In the genomic region with DNA sequence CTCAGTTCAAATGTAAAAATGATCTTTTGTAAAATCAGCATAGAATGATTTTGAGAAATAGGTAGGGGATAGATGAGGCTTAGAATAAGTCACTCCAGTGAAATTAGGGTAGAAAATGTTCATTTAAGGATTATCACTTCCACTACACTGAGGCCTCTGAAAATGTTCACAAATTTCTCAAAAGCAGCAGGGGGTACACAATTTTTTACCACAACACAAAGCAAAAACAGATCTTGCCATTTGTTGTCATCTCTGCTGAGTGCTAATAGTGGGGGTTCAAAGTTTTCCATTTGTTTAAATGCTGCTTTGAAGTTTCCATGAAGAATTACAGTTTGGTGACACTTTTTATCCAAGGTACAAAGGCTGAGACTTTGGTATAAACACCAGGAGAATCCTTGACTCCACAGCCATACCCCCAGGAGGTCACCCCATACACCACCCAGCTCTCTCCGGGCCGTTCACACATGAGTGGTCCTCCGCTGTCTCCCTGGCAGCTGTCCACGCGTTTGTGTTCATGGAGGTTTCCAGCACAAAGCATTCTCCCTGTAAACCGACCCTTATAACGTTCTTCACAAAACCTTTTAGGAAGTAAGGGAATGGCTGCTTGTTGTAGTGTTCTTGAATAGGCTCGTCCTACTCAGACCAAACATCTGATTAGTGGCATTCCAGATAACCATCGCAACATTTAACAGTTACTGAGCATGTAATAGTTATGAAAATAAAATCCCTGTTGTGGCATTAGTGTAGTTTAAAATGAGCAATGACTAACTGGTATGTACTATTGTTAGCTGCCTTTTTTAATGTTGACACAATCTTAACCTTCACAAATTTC, we compare ENCODE assay signal across 8 cellular contexts.
DNase-seq lines count a peak whose midpoint lies in the region; ATAC-seq and TF ChIP-seq lines count a peak whose summit lies in the region.

No MANE protein-coding gene starts in this region.

- no peak for ATAC-seq in activated T-cell treated with anti-CD3 and anti-CD28 coated beads, Interleukin-2, amount 50 U/mL, for 72 hours (replicated peaks in 1 of 2)
- no peak for ATAC-seq in lower lobe of right lung
- ATAC-seq in HG02571 (IDR thresholded peaks at IDR 0.05; ENCODE audit: unreplicated experiment) = no peak
- ATAC-seq in HG03097 (IDR thresholded peaks at IDR 0.05; ENCODE audit: low FRiP score, unreplicated experiment) = no peak

- peaks cover 43% of the 10 kb centered on the region for H3K4me1 ChIP-seq in lower lobe of right lung

- peak overlapping the region; percentile 91 for H3K27ac Mint-ChIP-seq in activated T-cell treated with anti-CD3 and anti-CD28 coated beads, Interleukin-2, amount 50 U/mL, for 72 hours

- no peaks in the 10 kb centered on the region for H3K27me3 ChIP-seq in HL-60 (ENCODE audit: insufficient read depth, poor library complexity, severe bottlenecking)
- no peaks in the 10 kb centered on the region for H3K27me3 ChIP-seq in lower lobe of right lung (ENCODE audit: low read depth)

- no peaks in the 10 kb centered on the region for H3K27me3 Mint-ChIP-seq in activated T-cell treated with anti-CD3 and anti-CD28 coated beads, Interleukin-2, amount 50 U/mL, for 72 hours (ENCODE audit: low read depth)

- DNase-seq in DMS 273 treated with DMSO at 0.1 percent for 48 hours (lab: John Stamatoyannopoulos, UW) (peak; percentile 12), HL-60 (ENCODE audit: low read depth in 1 of 2, low spot score in 1 of 2) (peak; percentile 7 to 31), lower lobe of right lung (no peak), NCI-H146 (lab: John Stamatoyannopoulos, UW) (no peak)
- DNase-seq in activated T-cell treated with anti-CD3 and anti-CD28 coated beads, Interleukin-2, amount 50 U/mL, for 72 hours = no peak
- no peak for DNase-seq in activated effector memory CD4-positive, alpha-beta T cell treated with anti-CD3 and anti-CD28 coated beads, Interleukin-2, amount 50 U/mL, for 16 hours

- H3K4me1 Mint-ChIP-seq in activated T-cell treated with anti-CD3 and anti-CD28 coated beads, Interleukin-2, amount 50 U/mL, for 72 hours (ENCODE audit: low read depth) = peaks cover 41% of the 10 kb centered on the region

- no peaks in the 10 kb centered on the region for H3K9me3 ChIP-seq in lower lobe of right lung

- intact Hi-C loops in lower lobe of right lung (cut with DNase I) = no loop called here

- no peaks in the 10 kb centered on the region for H3K9me3 Mint-ChIP-seq in activated T-cell treated with anti-CD3 and anti-CD28 coated beads, Interleukin-2, amount 50 U/mL, for 72 hours

- H3K36me3 Mint-ChIP-seq in activated T-cell treated with anti-CD3 and anti-CD28 coated beads, Interleukin-2, amount 50 U/mL, for 72 hours (ENCODE audit: insufficient read depth in 2 of 2) = peaks cover 7 to 22% of the 10 kb centered on the region in 2 donors

- peak overlapping the region; percentile 90 for H3K27ac ChIP-seq in HL-60 (replicated peaks)
- peak overlapping the region; percentile 5 for H3K27ac ChIP-seq in lower lobe of right lung

- peak overlapping the region in 1 of 2 donors; percentile 95 for H3K4me3 Mint-ChIP-seq in activated T-cell treated with anti-CD3 and anti-CD28 coated beads, Interleukin-2, amount 50 U/mL, for 72 hours

- H3K4me3 ChIP-seq in HL-60 (replicated peaks; ENCODE audit: insufficient read depth, low read length) (no peak overlapping the region), lower lobe of right lung (no peak overlapping the region)

- peaks cover 25% of the 10 kb centered on the region for H3K36me3 ChIP-seq in lower lobe of right lung

- no peak for TF ChIP-seq CTCF in HL-60 (IDR thresholded peaks at IDR 0.05; ENCODE audit: insufficient read depth, low read length)
- TF ChIP-seq CTCF in lower lobe of right lung (IDR thresholded peaks at IDR 0.05) = no peak

Comparison
In these comparisons a context has a peak if more than half of its experiments do, and no peak if none do; other contexts are left out.
1. DNase-seq: peak in DMS 273 treated with DMSO at 0.1 percent for 48 hours (single experiment) and HL-60 (2 of 2); none in activated T-cell treated with anti-CD3 and anti-CD28 coated beads, Interleukin-2, amount 50 U/mL, for 72 hours (0 of 2), lower lobe of right lung (single experiment), activated effector memory CD4-positive, alpha-beta T cell treated with anti-CD3 and anti-CD28 coated beads, Interleukin-2, amount 50 U/mL, for 16 hours (single experiment) and NCI-H146 (single experiment).